In the genomic region with DNA sequence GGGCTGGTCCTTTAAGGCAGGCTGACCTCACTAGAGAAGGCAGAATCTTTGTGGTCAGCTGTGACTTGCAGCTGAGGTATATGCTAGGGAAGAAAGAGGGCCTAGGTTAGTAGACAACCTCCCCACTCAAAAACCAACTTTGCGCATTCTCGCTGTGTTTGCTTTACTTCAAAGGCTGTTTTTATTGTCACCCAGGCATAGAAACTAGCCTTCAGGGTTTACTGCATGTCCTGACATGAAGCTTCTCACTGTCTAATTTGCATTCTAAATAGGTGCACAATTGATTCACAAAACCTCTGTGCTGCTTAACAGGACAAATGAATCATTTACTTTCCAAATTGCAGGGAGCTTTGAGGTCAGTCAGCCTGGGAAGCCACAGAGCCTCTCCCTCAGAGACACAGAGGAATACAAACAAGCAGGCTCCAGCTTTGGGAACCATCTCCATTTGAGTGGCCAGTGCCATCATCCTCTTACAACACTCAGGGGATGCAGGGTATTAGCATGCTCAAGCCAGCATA, we compare ENCODE assay signal across 10 cellular contexts.
A peak's percentile ranks its signal among the peaks of the same experiment; 100 is the strongest.
DNase-seq lines count a peak whose midpoint lies in the region; ATAC-seq, FAIRE-seq and TF ChIP-seq lines count a peak whose summit lies in the region.
"Had no signal": no experiment of that assay in that cellular context is flagged by ENCODE, and none has a peak within 500 bp of the region (broad histone marks: within the 10 kb centered on the region; RNA-seq: fewer than 3 reads in every experiment).

No MANE protein-coding gene starts in this region.

- no peaks in the 10 kb centered on the region for H4K20me1 ChIP-seq in MM.1S (ENCODE audit: insufficient read depth, low read length)
- H4K20me1 ChIP-seq in hepatocyte (ENCODE audit: insufficient read depth, poor library complexity, severe bottlenecking) = no peaks in the 10 kb centered on the region

- H3K36me3 ChIP-seq in MM.1S (replicated peaks; ENCODE audit: insufficient read depth, low read length) (no peaks in the 10 kb centered on the region), hepatocyte (replicated peaks; ENCODE audit: insufficient read depth, low read depth) (no peaks in the 10 kb centered on the region)
- H3K36me3 ChIP-seq in CD4-positive, alpha-beta memory T cell (ENCODE audit: insufficient read depth, low read length) = no peaks in the 10 kb centered on the region

- POLR2A ChIA-PET in activated CD8-positive, alpha-beta T cell treated with anti-CD3 and anti-CD28 coated beads, Interleukin-2, amount 10 ng/mL, durations not matched to agents 7 days and 5 days (lab: Charles Lee) = no interaction called here
- POLR2A ChIA-PET in CD4-positive, alpha-beta memory T cell (lab: Charles Lee; ENCODE audit: partially characterized antibody) = no interaction called here

- H3K4me3 ChIP-seq in MM.1S (ENCODE audit: low read length) = no peak overlapping the region
- no peak overlapping the region for H3K4me3 ChIP-seq in hepatocyte
- H3K4me3 ChIP-seq in CD4-positive, alpha-beta memory T cell (ENCODE audit: low read length in 2 of 2) = no peak overlapping the region

- H3K27me3 ChIP-seq in MM.1S (replicated peaks; ENCODE audit: insufficient read depth, low read length) = no peaks in the 10 kb centered on the region
- H3K27me3 ChIP-seq in hepatocyte = no peaks in the 10 kb centered on the region
- H3K27me3 ChIP-seq in CD4-positive, alpha-beta memory T cell (ENCODE audit: insufficient read depth, low read length) = no peaks in the 10 kb centered on the region

- no peak overlapping the region for H3K9ac ChIP-seq in MM.1S (ENCODE audit: low read length)

- H3K36me3 Mint-ChIP-seq in activated CD8-positive, alpha-beta T cell treated with anti-CD3 and anti-CD28 coated beads, Interleukin-2, amount 10 ng/mL, durations not matched to agents 7 days and 5 days (ENCODE audit: low read depth) = no peaks in the 10 kb centered on the region
- no peaks in the 10 kb centered on the region for H3K36me3 Mint-ChIP-seq in CD4-positive, alpha-beta memory T cell

- H3F3A ChIP-seq in MM.1S (ENCODE audit: insufficient read depth, low read length) = no peaks in the 10 kb centered on the region

- H3K79me2 ChIP-seq in MM.1S (ENCODE audit: low read length) (no peaks in the 10 kb centered on the region), hepatocyte (no peaks in the 10 kb centered on the region)

- H3K9me2 ChIP-seq in MM.1S (replicated peaks; ENCODE audit: insufficient read depth, low read length) = no peaks in the 10 kb centered on the region
- no peaks in the 10 kb centered on the region for H3K9me2 ChIP-seq in hepatocyte (replicated peaks; ENCODE audit: insufficient read depth)

- 66% methylated on average over 2 of the region's 2 CpGs for WGBS in hepatocyte (ENCODE audit: low lambda C conversion rate, missing lambda C conversion rate)

- peak; percentile 48 for ATAC-seq in GM18499 (IDR thresholded peaks at IDR 0.05; ENCODE audit: insufficient read depth, unreplicated experiment)
- ATAC-seq in GM21619 (IDR thresholded peaks at IDR 0.05; ENCODE audit: unreplicated experiment) = peak; percentile 48
- no peak for ATAC-seq in activated CD8-positive, alpha-beta T cell treated with anti-CD3 and anti-CD28 coated beads, Interleukin-2, amount 10 ng/mL, durations not matched to agents 7 days and 5 days

- no peak overlapping the region for H3K4me2 ChIP-seq in MM.1S (ENCODE audit: low read depth, low read length)
- peak overlapping the region; percentile 9 for H3K4me2 ChIP-seq in hepatocyte

- H3K9me3 ChIP-seq in MM.1S (replicated peaks; ENCODE audit: insufficient read depth, low read length) (no peaks in the 10 kb centered on the region), hepatocyte (ENCODE audit: low read depth) (no peaks in the 10 kb centered on the region)
- no peaks in the 10 kb centered on the region for H3K9me3 ChIP-seq in CD4-positive, alpha-beta memory T cell (ENCODE audit: control insufficient read depth in 1 of 2, low read length in 2 of 2)

- intact Hi-C loops in CD4-positive, alpha-beta memory T cell (cut with micrococcal nuclease) = no loop called here

- CTCF ChIA-PET in activated CD8-positive, alpha-beta T cell treated with anti-CD3 and anti-CD28 coated beads, Interleukin-2, amount 10 ng/mL, durations not matched to agents 7 days and 5 days (lab: Charles Lee) = no interaction called here
- CTCF ChIA-PET in CD4-positive, alpha-beta memory T cell (lab: Charles Lee; ENCODE audit: partially characterized antibody) = no interaction called here

- H3K27ac Mint-ChIP-seq in activated CD8-positive, alpha-beta T cell treated with anti-CD3 and anti-CD28 coated beads, Interleukin-2, amount 10 ng/mL, durations not matched to agents 7 days and 5 days = no peak overlapping the region
- H3K27ac Mint-ChIP-seq in CD4-positive, alpha-beta memory T cell = no peak overlapping the region

- TF ChIP-seq CTCF in MM.1S (IDR thresholded peaks at IDR 0.05; ENCODE audit: low read length) (no peak), hepatocyte (IDR thresholded peaks at IDR 0.05; ENCODE audit: poor library complexity) (no peak)

- FAIRE-seq in frontal cortex (lab: Jason Lieb, UNC) = no peak
- FAIRE-seq: endothelial cell of umbilical vein had no signal

- H3K4me3 Mint-ChIP-seq in activated CD8-positive, alpha-beta T cell treated with anti-CD3 and anti-CD28 coated beads, Interleukin-2, amount 10 ng/mL, durations not matched to agents 7 days and 5 days = no peak overlapping the region
- H3K4me3 Mint-ChIP-seq in CD4-positive, alpha-beta memory T cell = no peak overlapping the region

- no peaks in the 10 kb centered on the region for H3K27me3 Mint-ChIP-seq in activated CD8-positive, alpha-beta T cell treated with anti-CD3 and anti-CD28 coated beads, Interleukin-2, amount 10 ng/mL, durations not matched to agents 7 days and 5 days (ENCODE audit: low read depth)
- H3K27me3 Mint-ChIP-seq in CD4-positive, alpha-beta memory T cell = no peaks in the 10 kb centered on the region

- no peaks in the 10 kb centered on the region for H3K4me1 Mint-ChIP-seq in activated CD8-positive, alpha-beta T cell treated with anti-CD3 and anti-CD28 coated beads, Interleukin-2, amount 10 ng/mL, durations not matched to agents 7 days and 5 days (ENCODE audit: low read depth)
- no peaks in the 10 kb centered on the region for H3K4me1 Mint-ChIP-seq in CD4-positive, alpha-beta memory T cell

- H2AFZ ChIP-seq in MM.1S (ENCODE audit: low read length) (no peak overlapping the region), hepatocyte (no peak overlapping the region)

- H3K4me1 ChIP-seq in MM.1S (ENCODE audit: low read length) (peaks cover 19% of the 10 kb centered on the region), hepatocyte (ENCODE audit: insufficient read depth) (peaks cover 33% of the 10 kb centered on the region)
- no peaks in the 10 kb centered on the region for H3K4me1 ChIP-seq in CD4-positive, alpha-beta memory T cell (ENCODE audit: insufficient read depth, low read length)

- H3K27ac ChIP-seq in MM.1S (ENCODE audit: low read length) = no peak overlapping the region
- no peak overlapping the region for H3K27ac ChIP-seq in hepatocyte
- no peak overlapping the region for H3K27ac ChIP-seq in CD4-positive, alpha-beta memory T cell (ENCODE audit: low read depth, low read length)

- H3K9me3 Mint-ChIP-seq in activated CD8-positive, alpha-beta T cell treated with anti-CD3 and anti-CD28 coated beads, Interleukin-2, amount 10 ng/mL, durations not matched to agents 7 days and 5 days (ENCODE audit: insufficient read depth) = no peaks in the 10 kb centered on the region
- H3K9me3 Mint-ChIP-seq in CD4-positive, alpha-beta memory T cell = peaks cover 0 to 4% (median 0%) of the 10 kb centered on the region in 8 donors

- DNase-seq in MM.1S = peak; percentile 39
- DNase-seq in hepatocyte (ENCODE audit: low spot score) = no peak
- DNase-seq in stimulated activated CD4-positive, alpha-beta T cell treated with anti-CD3 and anti-CD28 coated beads, Interleukin-2, amount 100 ng/mL, for 24 hours = no peak
- no peak for DNase-seq in frontal cortex (ENCODE audit: low spot score in 2 of 2)
- DNase-seq in activated CD8-positive, alpha-beta T cell treated with anti-CD3 and anti-CD28 coated beads, Interleukin-2, amount 10 ng/mL, durations not matched to agents 7 days and 5 days = no peak
- no peak for DNase-seq in CD4-positive, alpha-beta memory T cell
- DNase-seq: DND-41 had no signal
